1 cellular context compared by ENCODE assay signal in the genomic region with DNA sequence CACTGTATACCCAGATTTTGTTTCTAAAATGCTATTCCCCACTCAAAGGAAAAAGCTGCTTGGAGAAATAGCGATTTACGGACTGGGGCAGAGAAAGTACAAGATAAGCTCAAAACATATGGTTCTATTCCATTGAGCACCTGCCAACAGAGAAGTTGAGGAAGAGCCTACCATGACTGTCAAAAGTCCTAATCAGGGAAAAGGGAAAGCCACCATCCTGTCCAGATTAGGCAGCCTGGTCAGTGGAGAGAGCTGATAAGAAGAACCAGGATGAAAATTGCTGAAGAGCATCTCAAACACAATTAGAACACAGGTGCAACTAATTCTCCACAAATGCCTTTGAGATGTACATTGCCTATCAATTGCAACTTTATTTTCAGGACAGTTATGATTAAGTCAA.
TF ChIP-seq lines count a peak whose summit lies in the region.

No MANE protein-coding gene starts in this region.

TF ChIP-seq in K562, 482 proteins besides CTCF, POLR2A, EP300 and RAD21:
- TF ChIP-seq CBFA2T2 (conservative IDR thresholded peaks at IDR 0.05) (peak; percentile 55), EHMT2 (IDR thresholded peaks at IDR 0.05) (no peak), TAL1 (IDR thresholded peaks at IDR 0.05) (peak; percentile 41; the same call in 1 of the 2 replicates), CBFA2T3 (IDR thresholded peaks at IDR 0.05) (peak; percentile 64), MAFG (tag; conservative IDR thresholded peaks at IDR 0.05) (0 out of 2 replicates have a peak, but pooled peaks have one; percentile 8), FOSL1 (tag; conservative IDR thresholded peaks at IDR 0.05) (no peak), ZFP36 (IDR thresholded peaks at IDR 0.05; ENCODE audit: low read depth, low read length, partially characterized antibody) (no peak), CBX5 (IDR thresholded peaks at IDR 0.05; ENCODE audit: borderline replicate concordance, low read depth) (no peak), CHD1 (IDR thresholded peaks at IDR 0.05; ENCODE audit: low read length) (no peak), PHF8 (IDR thresholded peaks at IDR 0.05; ENCODE audit: borderline replicate concordance, low read length) (no peak), LARP7 (IDR thresholded peaks at IDR 0.05) (no peak), ZNF507 (tag; conservative IDR thresholded peaks at IDR 0.05) (no peak), TCF3 (CRISPR knock-in tag; IDR thresholded peaks at IDR 0.05) (peak; percentile 28; the same call in 1 of the 2 replicates), ETV5 (CRISPR knock-in tag; IDR thresholded peaks at IDR 0.05; ENCODE audit: low read depth) (no peak), KLF16 (IDR thresholded peaks at IDR 0.05) (no peak)
- TF ChIP-seq, protein P1, sequence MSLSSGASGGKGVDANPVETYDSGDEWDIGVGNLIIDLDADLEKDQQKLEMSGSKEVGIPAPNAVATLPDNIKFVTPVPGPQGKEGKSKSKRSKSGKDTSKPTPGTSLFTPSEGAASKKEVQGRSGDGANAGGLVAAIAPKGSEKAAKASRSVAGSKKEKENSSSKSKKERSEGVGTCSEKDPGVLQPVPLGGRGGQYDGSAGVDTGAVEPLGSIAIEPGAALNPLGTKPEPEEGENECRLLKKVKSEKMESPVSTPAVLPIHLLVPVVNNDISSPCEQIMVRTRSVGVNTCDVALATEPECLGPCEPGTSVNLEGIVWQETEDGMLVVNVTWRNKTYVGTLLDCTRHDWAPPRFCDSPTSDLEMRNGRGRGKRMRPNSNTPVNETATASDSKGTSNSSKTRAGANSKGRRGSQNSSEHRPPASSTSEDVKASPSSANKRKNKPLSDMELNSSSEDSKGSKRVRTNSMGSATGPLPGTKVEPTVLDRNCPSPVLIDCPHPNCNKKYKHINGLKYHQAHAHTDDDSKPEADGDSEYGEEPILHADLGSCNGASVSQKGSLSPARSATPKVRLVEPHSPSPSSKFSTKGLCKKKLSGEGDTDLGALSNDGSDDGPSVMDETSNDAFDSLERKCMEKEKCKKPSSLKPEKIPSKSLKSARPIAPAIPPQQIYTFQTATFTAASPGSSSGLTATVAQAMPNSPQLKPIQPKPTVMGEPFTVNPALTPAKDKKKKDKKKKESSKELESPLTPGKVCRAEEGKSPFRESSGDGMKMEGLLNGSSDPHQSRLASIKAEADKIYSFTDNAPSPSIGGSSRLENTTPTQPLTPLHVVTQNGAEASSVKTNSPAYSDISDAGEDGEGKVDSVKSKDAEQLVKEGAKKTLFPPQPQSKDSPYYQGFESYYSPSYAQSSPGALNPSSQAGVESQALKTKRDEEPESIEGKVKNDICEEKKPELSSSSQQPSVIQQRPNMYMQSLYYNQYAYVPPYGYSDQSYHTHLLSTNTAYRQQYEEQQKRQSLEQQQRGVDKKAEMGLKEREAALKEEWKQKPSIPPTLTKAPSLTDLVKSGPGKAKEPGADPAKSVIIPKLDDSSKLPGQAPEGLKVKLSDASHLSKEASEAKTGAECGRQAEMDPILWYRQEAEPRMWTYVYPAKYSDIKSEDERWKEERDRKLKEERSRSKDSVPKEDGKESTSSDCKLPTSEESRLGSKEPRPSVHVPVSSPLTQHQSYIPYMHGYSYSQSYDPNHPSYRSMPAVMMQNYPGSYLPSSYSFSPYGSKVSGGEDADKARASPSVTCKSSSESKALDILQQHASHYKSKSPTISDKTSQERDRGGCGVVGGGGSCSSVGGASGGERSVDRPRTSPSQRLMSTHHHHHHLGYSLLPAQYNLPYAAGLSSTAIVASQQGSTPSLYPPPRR (CRISPR knock-in tag; IDR thresholded peaks at IDR 0.05; ENCODE audit: borderline replicate concordance): no peak
- TF ChIP-seq, protein P2, sequence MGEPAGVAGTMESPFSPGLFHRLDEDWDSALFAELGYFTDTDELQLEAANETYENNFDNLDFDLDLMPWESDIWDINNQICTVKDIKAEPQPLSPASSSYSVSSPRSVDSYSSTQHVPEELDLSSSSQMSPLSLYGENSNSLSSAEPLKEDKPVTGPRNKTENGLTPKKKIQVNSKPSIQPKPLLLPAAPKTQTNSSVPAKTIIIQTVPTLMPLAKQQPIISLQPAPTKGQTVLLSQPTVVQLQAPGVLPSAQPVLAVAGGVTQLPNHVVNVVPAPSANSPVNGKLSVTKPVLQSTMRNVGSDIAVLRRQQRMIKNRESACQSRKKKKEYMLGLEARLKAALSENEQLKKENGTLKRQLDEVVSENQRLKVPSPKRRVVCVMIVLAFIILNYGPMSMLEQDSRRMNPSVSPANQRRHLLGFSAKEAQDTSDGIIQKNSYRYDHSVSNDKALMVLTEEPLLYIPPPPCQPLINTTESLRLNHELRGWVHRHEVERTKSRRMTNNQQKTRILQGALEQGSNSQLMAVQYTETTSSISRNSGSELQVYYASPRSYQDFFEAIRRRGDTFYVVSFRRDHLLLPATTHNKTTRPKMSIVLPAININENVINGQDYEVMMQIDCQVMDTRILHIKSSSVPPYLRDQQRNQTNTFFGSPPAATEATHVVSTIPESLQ (CRISPR knock-in tag; IDR thresholded peaks at IDR 0.05): no peak
- TF ChIP-seq, protein P3, sequence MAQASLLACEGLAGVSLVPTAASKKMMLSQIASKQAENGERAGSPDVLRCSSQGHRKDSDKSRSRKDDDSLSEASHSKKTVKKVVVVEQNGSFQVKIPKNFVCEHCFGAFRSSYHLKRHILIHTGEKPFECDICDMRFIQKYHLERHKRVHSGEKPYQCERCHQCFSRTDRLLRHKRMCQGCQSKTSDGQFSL (CRISPR knock-in tag; IDR thresholded peaks at IDR 0.05): no peak
- TF ChIP-seq, protein P3 (tag; IDR thresholded peaks at IDR 0.05): no peak
- TF ChIP-seq, protein P4, sequence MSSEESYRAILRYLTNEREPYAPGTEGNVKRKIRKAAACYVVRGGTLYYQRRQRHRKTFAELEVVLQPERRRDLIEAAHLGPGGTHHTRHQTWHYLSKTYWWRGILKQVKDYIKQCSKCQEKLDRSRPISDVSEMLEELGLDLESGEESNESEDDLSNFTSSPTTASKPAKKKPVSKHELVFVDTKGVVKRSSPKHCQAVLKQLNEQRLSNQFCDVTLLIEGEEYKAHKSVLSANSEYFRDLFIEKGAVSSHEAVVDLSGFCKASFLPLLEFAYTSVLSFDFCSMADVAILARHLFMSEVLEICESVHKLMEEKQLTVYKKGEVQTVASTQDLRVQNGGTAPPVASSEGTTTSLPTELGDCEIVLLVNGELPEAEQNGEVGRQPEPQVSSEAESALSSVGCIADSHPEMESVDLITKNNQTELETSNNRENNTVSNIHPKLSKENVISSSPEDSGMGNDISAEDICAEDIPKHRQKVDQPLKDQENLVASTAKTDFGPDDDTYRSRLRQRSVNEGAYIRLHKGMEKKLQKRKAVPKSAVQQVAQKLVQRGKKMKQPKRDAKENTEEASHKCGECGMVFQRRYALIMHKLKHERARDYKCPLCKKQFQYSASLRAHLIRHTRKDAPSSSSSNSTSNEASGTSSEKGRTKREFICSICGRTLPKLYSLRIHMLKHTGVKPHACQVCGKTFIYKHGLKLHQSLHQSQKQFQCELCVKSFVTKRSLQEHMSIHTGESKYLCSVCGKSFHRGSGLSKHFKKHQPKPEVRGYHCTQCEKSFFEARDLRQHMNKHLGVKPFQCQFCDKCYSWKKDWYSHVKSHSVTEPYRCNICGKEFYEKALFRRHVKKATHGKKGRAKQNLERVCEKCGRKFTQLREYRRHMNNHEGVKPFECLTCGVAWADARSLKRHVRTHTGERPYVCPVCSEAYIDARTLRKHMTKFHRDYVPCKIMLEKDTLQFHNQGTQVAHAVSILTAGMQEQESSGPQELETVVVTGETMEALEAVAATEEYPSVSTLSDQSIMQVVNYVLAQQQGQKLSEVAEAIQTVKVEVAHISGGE (CRISPR knock-in tag; IDR thresholded peaks at IDR 0.05): 0 out of 6 replicates have a peak, but pooled peaks of 1 of the 3 experiments have one; percentile 18
TF ChIP-seq in K562: peak in this region for 6.
